ENCODE assay signal across 1 cellular context in the genomic region with DNA sequence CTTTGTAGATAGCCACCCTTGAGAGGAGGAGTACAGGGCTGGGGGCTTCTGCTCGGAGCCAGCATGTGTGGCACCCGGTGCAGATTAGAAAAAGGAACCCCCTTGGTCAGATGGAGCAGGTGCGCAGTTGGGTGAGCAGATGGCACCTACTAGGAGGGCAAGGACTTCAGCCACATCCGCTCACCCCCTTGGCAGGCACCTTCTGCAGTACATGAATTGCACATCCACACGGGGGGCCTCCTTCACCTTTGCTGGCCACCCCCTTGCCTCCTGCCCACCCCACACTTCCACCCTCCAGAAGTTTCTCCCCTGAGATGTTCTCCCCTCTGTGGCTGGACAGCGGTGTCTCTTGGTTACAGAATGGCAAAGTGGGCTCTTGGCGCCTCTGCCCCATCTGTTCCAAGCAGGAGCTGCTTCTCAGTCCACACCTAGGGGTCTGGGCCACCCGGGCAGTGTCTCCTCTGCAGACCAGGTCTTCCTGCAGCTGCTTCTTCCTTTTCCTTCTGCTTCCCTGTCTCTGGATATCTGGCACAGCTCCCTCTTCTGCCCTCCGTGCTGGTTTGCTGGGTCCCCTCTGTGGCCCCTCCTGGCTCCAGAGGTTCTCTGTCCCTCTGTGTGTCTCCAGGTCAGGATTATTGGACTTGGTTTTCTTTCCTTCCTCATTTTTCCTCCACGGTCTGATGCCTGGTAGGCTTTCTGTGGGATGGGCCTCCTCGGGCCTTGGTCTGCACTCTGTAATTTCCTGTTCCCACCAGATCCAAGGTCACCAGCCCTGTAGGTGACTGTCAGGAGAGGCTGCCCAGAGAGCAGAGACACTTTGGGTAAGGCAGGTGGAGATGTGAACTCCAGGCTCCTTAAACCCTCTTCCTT.
TF ChIP-seq lines count a peak whose summit lies in the region.

No MANE protein-coding gene starts in this region.

TF ChIP-seq in HepG2, 621 proteins besides CTCF, POLR2A, EP300 and RAD21 (continued from another document and continues in another):
- TF ChIP-seq, protein P1, sequence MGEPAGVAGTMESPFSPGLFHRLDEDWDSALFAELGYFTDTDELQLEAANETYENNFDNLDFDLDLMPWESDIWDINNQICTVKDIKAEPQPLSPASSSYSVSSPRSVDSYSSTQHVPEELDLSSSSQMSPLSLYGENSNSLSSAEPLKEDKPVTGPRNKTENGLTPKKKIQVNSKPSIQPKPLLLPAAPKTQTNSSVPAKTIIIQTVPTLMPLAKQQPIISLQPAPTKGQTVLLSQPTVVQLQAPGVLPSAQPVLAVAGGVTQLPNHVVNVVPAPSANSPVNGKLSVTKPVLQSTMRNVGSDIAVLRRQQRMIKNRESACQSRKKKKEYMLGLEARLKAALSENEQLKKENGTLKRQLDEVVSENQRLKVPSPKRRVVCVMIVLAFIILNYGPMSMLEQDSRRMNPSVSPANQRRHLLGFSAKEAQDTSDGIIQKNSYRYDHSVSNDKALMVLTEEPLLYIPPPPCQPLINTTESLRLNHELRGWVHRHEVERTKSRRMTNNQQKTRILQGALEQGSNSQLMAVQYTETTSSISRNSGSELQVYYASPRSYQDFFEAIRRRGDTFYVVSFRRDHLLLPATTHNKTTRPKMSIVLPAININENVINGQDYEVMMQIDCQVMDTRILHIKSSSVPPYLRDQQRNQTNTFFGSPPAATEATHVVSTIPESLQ (CRISPR knock-in tag; conservative IDR thresholded peaks at IDR 0.05): no peak
- TF ChIP-seq GTF2F1 (IDR thresholded peaks at IDR 0.05; ENCODE audit: low read length) (no peak), DPF2 (CRISPR knock-in tag; IDR thresholded peaks at IDR 0.05; ENCODE audit: borderline replicate concordance, low read depth) (0 out of 2 replicates have a peak, but pooled peaks have one; percentile 22), YEATS4 (CRISPR knock-in tag; IDR thresholded peaks at IDR 0.05; ENCODE audit: borderline replicate concordance) (no peak), AGO2 (optimal IDR thresholded peaks at IDR 0.05; ENCODE audit: low read depth, low read length) (no peak), ELF3 (CRISPR knock-in tag; IDR thresholded peaks at IDR 0.05) (0 out of 2 replicates have a peak, but pooled peaks have one; percentile 22), KAT8 (CRISPR knock-in tag; IDR thresholded peaks at IDR 0.05) (no peak), ZNF382 (CRISPR knock-in tag; IDR thresholded peaks at IDR 0.05; ENCODE audit: borderline replicate concordance) (no peak), ZFY (CRISPR knock-in tag; IDR thresholded peaks at IDR 0.05) (peak; percentile 49), ZNF747 (CRISPR knock-in tag; IDR thresholded peaks at IDR 0.05; ENCODE audit: borderline replicate concordance) (no peak), ETV5 (CRISPR knock-in tag; IDR thresholded peaks at IDR 0.05; ENCODE audit: borderline replicate concordance) (peak; percentile 14; the same call in 1 of the 2 replicates), ZFYVE20 (CRISPR knock-in tag; IDR thresholded peaks at IDR 0.05; ENCODE audit: borderline replicate concordance, low read depth) (no peak), ZFX (CRISPR knock-in tag; IDR thresholded peaks at IDR 0.05; ENCODE audit: low read depth) (peak; percentile 60; the same call in 1 of the 2 replicates), FLYWCH1 (CRISPR knock-in tag; IDR thresholded peaks at IDR 0.05) (no peak), CENPT (CRISPR knock-in tag; IDR thresholded peaks at IDR 0.05; ENCODE audit: low read depth) (no peak), ZNF781 (CRISPR knock-in tag; IDR thresholded peaks at IDR 0.05; ENCODE audit: borderline replicate concordance, not compliant biosample characterization) (no peak), ZNF234 (CRISPR knock-in tag; conservative IDR thresholded peaks at IDR 0.05) (no peak)
- TF ChIP-seq, protein P2, sequence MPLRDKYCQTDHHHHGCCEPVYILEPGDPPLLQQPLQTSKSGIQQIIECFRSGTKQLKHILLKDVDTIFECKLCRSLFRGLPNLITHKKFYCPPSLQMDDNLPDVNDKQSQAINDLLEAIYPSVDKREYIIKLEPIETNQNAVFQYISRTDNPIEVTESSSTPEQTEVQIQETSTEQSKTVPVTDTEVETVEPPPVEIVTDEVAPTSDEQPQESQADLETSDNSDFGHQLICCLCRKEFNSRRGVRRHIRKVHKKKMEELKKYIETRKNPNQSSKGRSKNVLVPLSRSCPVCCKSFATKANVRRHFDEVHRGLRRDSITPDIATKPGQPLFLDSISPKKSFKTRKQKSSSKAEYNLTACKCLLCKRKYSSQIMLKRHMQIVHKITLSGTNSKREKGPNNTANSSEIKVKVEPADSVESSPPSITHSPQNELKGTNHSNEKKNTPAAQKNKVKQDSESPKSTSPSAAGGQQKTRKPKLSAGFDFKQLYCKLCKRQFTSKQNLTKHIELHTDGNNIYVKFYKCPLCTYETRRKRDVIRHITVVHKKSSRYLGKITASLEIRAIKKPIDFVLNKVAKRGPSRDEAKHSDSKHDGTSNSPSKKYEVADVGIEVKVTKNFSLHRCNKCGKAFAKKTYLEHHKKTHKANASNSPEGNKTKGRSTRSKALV (CRISPR knock-in tag; IDR thresholded peaks at IDR 0.05): 0 out of 2 replicates have a peak, but pooled peaks have one; percentile 39
- TF ChIP-seq, protein P3, sequence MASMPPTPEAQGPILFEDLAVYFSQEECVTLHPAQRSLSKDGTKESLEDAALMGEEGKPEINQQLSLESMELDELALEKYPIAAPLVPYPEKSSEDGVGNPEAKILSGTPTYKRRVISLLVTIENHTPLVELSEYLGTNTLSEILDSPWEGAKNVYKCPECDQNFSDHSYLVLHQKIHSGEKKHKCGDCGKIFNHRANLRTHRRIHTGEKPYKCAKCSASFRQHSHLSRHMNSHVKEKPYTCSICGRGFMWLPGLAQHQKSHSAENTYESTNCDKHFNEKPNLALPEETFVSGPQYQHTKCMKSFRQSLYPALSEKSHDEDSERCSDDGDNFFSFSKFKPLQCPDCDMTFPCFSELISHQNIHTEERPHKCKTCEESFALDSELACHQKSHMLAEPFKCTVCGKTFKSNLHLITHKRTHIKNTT (CRISPR knock-in tag; IDR thresholded peaks at IDR 0.05): no peak
- TF ChIP-seq, protein P4, sequence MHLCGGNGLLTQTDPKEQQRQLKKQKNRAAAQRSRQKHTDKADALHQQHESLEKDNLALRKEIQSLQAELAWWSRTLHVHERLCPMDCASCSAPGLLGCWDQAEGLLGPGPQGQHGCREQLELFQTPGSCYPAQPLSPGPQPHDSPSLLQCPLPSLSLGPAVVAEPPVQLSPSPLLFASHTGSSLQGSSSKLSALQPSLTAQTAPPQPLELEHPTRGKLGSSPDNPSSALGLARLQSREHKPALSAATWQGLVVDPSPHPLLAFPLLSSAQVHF (CRISPR knock-in tag; IDR thresholded peaks at IDR 0.05): no peak
- TF ChIP-seq, protein P5, sequence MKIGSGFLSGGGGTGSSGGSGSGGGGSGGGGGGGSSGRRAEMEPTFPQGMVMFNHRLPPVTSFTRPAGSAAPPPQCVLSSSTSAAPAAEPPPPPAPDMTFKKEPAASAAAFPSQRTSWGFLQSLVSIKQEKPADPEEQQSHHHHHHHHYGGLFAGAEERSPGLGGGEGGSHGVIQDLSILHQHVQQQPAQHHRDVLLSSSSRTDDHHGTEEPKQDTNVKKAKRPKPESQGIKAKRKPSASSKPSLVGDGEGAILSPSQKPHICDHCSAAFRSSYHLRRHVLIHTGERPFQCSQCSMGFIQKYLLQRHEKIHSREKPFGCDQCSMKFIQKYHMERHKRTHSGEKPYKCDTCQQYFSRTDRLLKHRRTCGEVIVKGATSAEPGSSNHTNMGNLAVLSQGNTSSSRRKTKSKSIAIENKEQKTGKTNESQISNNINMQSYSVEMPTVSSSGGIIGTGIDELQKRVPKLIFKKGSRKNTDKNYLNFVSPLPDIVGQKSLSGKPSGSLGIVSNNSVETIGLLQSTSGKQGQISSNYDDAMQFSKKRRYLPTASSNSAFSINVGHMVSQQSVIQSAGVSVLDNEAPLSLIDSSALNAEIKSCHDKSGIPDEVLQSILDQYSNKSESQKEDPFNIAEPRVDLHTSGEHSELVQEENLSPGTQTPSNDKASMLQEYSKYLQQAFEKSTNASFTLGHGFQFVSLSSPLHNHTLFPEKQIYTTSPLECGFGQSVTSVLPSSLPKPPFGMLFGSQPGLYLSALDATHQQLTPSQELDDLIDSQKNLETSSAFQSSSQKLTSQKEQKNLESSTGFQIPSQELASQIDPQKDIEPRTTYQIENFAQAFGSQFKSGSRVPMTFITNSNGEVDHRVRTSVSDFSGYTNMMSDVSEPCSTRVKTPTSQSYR (CRISPR knock-in tag; IDR thresholded peaks at IDR 0.05; ENCODE audit: borderline replicate concordance): no peak
- TF ChIP-seq, protein P6, sequence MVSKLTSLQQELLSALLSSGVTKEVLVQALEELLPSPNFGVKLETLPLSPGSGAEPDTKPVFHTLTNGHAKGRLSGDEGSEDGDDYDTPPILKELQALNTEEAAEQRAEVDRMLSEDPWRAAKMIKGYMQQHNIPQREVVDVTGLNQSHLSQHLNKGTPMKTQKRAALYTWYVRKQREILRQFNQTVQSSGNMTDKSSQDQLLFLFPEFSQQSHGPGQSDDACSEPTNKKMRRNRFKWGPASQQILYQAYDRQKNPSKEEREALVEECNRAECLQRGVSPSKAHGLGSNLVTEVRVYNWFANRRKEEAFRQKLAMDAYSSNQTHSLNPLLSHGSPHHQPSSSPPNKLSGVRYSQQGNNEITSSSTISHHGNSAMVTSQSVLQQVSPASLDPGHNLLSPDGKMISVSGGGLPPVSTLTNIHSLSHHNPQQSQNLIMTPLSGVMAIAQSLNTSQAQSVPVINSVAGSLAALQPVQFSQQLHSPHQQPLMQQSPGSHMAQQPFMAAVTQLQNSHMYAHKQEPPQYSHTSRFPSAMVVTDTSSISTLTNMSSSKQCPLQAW (CRISPR knock-in tag; IDR thresholded peaks at IDR 0.05): peak; percentile 68; the same call in 1 of the 2 replicates
- TF ChIP-seq, protein P7, sequence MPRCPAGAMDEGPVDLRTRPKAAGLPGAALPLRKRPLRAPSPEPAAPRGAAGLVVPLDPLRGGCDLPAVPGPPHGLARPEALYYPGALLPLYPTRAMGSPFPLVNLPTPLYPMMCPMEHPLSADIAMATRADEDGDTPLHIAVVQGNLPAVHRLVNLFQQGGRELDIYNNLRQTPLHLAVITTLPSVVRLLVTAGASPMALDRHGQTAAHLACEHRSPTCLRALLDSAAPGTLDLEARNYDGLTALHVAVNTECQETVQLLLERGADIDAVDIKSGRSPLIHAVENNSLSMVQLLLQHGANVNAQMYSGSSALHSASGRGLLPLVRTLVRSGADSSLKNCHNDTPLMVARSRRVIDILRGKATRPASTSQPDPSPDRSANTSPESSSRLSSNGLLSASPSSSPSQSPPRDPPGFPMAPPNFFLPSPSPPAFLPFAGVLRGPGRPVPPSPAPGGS (CRISPR knock-in tag; IDR thresholded peaks at IDR 0.05): no peak
- TF ChIP-seq, protein P8, sequence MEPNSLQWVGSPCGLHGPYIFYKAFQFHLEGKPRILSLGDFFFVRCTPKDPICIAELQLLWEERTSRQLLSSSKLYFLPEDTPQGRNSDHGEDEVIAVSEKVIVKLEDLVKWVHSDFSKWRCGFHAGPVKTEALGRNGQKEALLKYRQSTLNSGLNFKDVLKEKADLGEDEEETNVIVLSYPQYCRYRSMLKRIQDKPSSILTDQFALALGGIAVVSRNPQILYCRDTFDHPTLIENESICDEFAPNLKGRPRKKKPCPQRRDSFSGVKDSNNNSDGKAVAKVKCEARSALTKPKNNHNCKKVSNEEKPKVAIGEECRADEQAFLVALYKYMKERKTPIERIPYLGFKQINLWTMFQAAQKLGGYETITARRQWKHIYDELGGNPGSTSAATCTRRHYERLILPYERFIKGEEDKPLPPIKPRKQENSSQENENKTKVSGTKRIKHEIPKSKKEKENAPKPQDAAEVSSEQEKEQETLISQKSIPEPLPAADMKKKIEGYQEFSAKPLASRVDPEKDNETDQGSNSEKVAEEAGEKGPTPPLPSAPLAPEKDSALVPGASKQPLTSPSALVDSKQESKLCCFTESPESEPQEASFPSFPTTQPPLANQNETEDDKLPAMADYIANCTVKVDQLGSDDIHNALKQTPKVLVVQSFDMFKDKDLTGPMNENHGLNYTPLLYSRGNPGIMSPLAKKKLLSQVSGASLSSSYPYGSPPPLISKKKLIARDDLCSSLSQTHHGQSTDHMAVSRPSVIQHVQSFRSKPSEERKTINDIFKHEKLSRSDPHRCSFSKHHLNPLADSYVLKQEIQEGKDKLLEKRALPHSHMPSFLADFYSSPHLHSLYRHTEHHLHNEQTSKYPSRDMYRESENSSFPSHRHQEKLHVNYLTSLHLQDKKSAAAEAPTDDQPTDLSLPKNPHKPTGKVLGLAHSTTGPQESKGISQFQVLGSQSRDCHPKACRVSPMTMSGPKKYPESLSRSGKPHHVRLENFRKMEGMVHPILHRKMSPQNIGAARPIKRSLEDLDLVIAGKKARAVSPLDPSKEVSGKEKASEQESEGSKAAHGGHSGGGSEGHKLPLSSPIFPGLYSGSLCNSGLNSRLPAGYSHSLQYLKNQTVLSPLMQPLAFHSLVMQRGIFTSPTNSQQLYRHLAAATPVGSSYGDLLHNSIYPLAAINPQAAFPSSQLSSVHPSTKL (CRISPR knock-in tag; IDR thresholded peaks at IDR 0.05): peak; percentile 12; the same call in 1 of the 2 replicates
- TF ChIP-seq, protein P9, sequence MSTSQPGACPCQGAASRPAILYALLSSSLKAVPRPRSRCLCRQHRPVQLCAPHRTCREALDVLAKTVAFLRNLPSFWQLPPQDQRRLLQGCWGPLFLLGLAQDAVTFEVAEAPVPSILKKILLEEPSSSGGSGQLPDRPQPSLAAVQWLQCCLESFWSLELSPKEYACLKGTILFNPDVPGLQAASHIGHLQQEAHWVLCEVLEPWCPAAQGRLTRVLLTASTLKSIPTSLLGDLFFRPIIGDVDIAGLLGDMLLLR (CRISPR knock-in tag; IDR thresholded peaks at IDR 0.05): no peak
- TF ChIP-seq, protein P10, sequence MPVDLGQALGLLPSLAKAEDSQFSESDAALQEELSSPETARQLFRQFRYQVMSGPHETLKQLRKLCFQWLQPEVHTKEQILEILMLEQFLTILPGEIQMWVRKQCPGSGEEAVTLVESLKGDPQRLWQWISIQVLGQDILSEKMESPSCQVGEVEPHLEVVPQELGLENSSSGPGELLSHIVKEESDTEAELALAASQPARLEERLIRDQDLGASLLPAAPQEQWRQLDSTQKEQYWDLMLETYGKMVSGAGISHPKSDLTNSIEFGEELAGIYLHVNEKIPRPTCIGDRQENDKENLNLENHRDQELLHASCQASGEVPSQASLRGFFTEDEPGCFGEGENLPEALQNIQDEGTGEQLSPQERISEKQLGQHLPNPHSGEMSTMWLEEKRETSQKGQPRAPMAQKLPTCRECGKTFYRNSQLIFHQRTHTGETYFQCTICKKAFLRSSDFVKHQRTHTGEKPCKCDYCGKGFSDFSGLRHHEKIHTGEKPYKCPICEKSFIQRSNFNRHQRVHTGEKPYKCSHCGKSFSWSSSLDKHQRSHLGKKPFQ (CRISPR knock-in tag; IDR thresholded peaks at IDR 0.05; ENCODE audit: insufficient replicate concordance): peak; percentile 69
